ENCODE assay signal across 22 cellular contexts in genomic region chr3:182972387-182972786, GRCh38. TPM values are rescaled to one million over a fixed set of nuclear protein-coding genes. Genes with fewer than 3 reads are reported as not detected.
A peak's percentile ranks its signal among the peaks of the same experiment; 100 is the strongest.
DNase-seq lines count a peak whose midpoint lies in the region; TF ChIP-seq lines count a peak whose summit lies in the region.
"Had no signal": no experiment of that assay in that cellular context is flagged by ENCODE, and none has a peak within 500 bp of the region (broad histone marks: within the 10 kb centered on the region; RNA-seq: fewer than 3 reads in every experiment).

No MANE protein-coding gene starts in this region.

- TF ChIP-seq CTCF in mesothelial cell of epicardium (IDR thresholded peaks at IDR 0.05; ENCODE audit: unreplicated experiment): no peak

- no peak for DNase-seq in activated naive CD4-positive, alpha-beta T cell treated with anti-CD3 and anti-CD28 coated beads, Interleukin-2, amount 10 ng/mL, durations not matched to agents 7 days and 5 days
- DNase-seq in SK-N-MC (ENCODE audit: low read depth, low spot score): no peak
- DNase-seq in mesothelial cell of epicardium (ENCODE audit: low spot score in 2 of 2, unreplicated experiment in 2 of 2): no peak
- no peak for DNase-seq in NCI-H2171 (lab: John Stamatoyannopoulos, UW)
- no peak for DNase-seq in HCEC 1CT
- no peak for DNase-seq in NOMO-1 treated with DMSO at 0.1 percent for 48 hours (lab: John Stamatoyannopoulos, UW; ENCODE audit: unreplicated experiment)
- no peak for DNase-seq in iPS-NIHi7 (ENCODE audit: extremely low spot score)
- DNase-seq: 8988T; CD4-positive, alpha-beta memory T cell; DMS153; GDM1; GM23248; NCI-H1092 treated with DMSO at 0.1 percent for 48 hours; NCI-H146; NCI-H2029; NCI-H345; NCI-H524; NCI-H774; OCI-M1 had no signal

- no peaks in the 10 kb centered on the region for H3K27me3 Mint-ChIP-seq in activated naive CD4-positive, alpha-beta T cell treated with anti-CD3 and anti-CD28 coated beads, Interleukin-2, amount 50 U/mL, for 24 hours
- H3K27me3 Mint-ChIP-seq in activated naive CD4-positive, alpha-beta T cell treated with anti-CD3 and anti-CD28 coated beads, Interleukin-2, amount 10 ng/mL, durations not matched to agents 7 days and 5 days: no peaks in the 10 kb centered on the region
- no peaks in the 10 kb centered on the region for H3K27me3 Mint-ChIP-seq in mesothelial cell of epicardium (ENCODE audit: low read depth)
- H3K27me3 Mint-ChIP-seq: CD4-positive, alpha-beta memory T cell had no signal

- H3K9ac ChIP-seq in SK-N-MC (ENCODE audit: insufficient read length): no peak overlapping the region
- H3K9ac ChIP-seq: BLaER1 treated with 17β-estradiol and CSF1 and Interleukin-3, amounts not matched to agents 10 nM and 100 nM; GM23248 had no signal

- H3K36me3 Mint-ChIP-seq in activated naive CD4-positive, alpha-beta T cell treated with anti-CD3 and anti-CD28 coated beads, Interleukin-2, amount 50 U/mL, for 24 hours: peaks cover 1% of the 10 kb centered on the region
- peaks cover 9% of the 10 kb centered on the region for H3K36me3 Mint-ChIP-seq in activated naive CD4-positive, alpha-beta T cell treated with anti-CD3 and anti-CD28 coated beads, Interleukin-2, amount 10 ng/mL, durations not matched to agents 7 days and 5 days
- no peaks in the 10 kb centered on the region for H3K36me3 Mint-ChIP-seq in mesothelial cell of epicardium

- no peaks in the 10 kb centered on the region for H3K9me3 Mint-ChIP-seq in activated naive CD4-positive, alpha-beta T cell treated with anti-CD3 and anti-CD28 coated beads, Interleukin-2, amount 50 U/mL, for 24 hours
- peaks cover 3% of the 10 kb centered on the region for H3K9me3 Mint-ChIP-seq in activated naive CD4-positive, alpha-beta T cell treated with anti-CD3 and anti-CD28 coated beads, Interleukin-2, amount 10 ng/mL, durations not matched to agents 7 days and 5 days
- H3K9me3 Mint-ChIP-seq in mesothelial cell of epicardium: no peaks in the 10 kb centered on the region
- H3K9me3 Mint-ChIP-seq: CD4-positive, alpha-beta memory T cell had no signal

- H3K36me3 ChIP-seq in SK-N-MC (ENCODE audit: insufficient read depth, low read length): peaks cover 4% of the 10 kb centered on the region; the same call in 1 of the 2 replicates
- H3K36me3 ChIP-seq: SJSA1 had no signal

- no peak overlapping the region for H3K4me3 ChIP-seq in SK-N-MC
- H3K4me3 ChIP-seq: BLaER1 treated with 17β-estradiol and CSF1 and Interleukin-3, amounts not matched to agents 10 nM and 100 nM; GM23248; SJSA1 had no signal

- no peak overlapping the region for H3K4me3 Mint-ChIP-seq in activated naive CD4-positive, alpha-beta T cell treated with anti-CD3 and anti-CD28 coated beads, Interleukin-2, amount 50 U/mL, for 24 hours
- no peak overlapping the region for H3K4me3 Mint-ChIP-seq in activated naive CD4-positive, alpha-beta T cell treated with anti-CD3 and anti-CD28 coated beads, Interleukin-2, amount 10 ng/mL, durations not matched to agents 7 days and 5 days
- H3K4me3 Mint-ChIP-seq in mesothelial cell of epicardium: no peak overlapping the region
- H3K4me3 Mint-ChIP-seq: CD4-positive, alpha-beta memory T cell had no signal

- peaks cover 67% of the 10 kb centered on the region for H3K4me1 Mint-ChIP-seq in activated naive CD4-positive, alpha-beta T cell treated with anti-CD3 and anti-CD28 coated beads, Interleukin-2, amount 50 U/mL, for 24 hours
- H3K4me1 Mint-ChIP-seq in activated naive CD4-positive, alpha-beta T cell treated with anti-CD3 and anti-CD28 coated beads, Interleukin-2, amount 10 ng/mL, durations not matched to agents 7 days and 5 days: peaks cover 49% of the 10 kb centered on the region
- peaks cover 22% of the 10 kb centered on the region for H3K4me1 Mint-ChIP-seq in mesothelial cell of epicardium

- H3K27ac ChIP-seq in SK-N-MC: peak overlapping the region; percentile 21; the same call in 1 of the 2 replicates
- H3K27ac ChIP-seq: BLaER1 treated with 17β-estradiol and CSF1 and Interleukin-3, amounts not matched to agents 10 nM and 100 nM; GM23248; SJSA1 had no signal

- H3K9me3 ChIP-seq in SK-N-MC (ENCODE audit: low read depth, low read length): no peaks in the 10 kb centered on the region
- H3K9me3 ChIP-seq: BLaER1 treated with 17β-estradiol and CSF1 and Interleukin-3, amounts not matched to agents 10 nM and 100 nM; SJSA1 had no signal

- peak overlapping the region; percentile 84 for H3K27ac Mint-ChIP-seq in activated naive CD4-positive, alpha-beta T cell treated with anti-CD3 and anti-CD28 coated beads, Interleukin-2, amount 50 U/mL, for 24 hours
- no peak overlapping the region for H3K27ac Mint-ChIP-seq in activated naive CD4-positive, alpha-beta T cell treated with anti-CD3 and anti-CD28 coated beads, Interleukin-2, amount 10 ng/mL, durations not matched to agents 7 days and 5 days
- peak overlapping the region; percentile 53 for H3K27ac Mint-ChIP-seq in mesothelial cell of epicardium

- CTCF ChIA-PET in activated naive CD4-positive, alpha-beta T cell treated with anti-CD3 and anti-CD28 coated beads, Interleukin-2, amount 10 ng/mL, durations not matched to agents 7 days and 5 days (lab: Charles Lee): no interaction called here

RNA-seq across cellular contexts. Expression of gene DCUN1D1, which starts 8.0 kb away (rescaled TPM):
- total RNA-seq in mesothelial cell of epicardium: 50.7 to 53.8 TPM (median 52.9 TPM) in 3 replicates
